Comparison of ENCODE assay signal across 1 cellular context in the genomic region with DNA sequence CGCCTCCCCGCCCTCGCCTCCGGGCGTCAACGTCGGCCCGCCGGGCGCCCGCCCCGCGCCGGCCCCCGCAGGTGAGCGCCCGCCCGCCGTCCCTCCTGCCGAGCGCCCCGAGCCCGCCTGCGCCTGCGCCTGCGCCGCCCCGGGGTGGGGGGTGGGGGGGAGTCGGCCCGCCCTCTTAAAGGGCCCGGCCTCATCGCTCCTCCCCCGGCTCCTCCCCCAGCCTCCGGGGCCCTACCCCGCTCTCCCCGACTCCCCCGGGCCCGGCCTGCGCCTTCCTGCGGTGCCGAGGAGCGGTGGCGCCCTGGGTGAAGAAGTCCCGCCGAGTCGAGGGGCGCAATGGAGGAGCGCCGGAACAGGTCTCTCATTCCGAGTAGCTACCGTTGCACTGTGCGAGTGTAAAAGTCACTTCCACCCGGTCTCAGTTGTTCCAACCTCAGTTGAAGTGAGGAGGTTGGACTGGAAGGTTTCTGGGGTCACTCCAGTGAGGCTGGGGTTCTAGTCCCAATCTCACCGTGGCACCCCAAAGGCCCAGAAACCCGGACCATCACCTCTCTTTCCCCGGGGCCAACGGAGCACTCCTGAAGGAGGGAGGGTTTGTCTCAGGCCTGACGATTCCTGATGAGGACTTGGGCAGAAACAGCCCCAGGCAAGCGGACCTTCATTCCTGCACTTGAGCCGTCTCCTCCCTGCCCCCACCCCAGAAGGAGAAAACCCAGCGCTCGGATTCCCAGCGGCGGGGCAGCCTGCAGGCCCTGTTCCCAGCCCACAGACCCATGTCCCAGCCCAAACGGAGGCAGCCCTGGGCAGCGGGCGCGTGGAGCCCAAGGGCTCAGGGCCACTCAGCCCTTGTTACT.
TF ChIP-seq lines count a peak whose summit lies in the region.

No MANE protein-coding gene starts in this region.

TF ChIP-seq in HEK293, 187 proteins besides CTCF, POLR2A, EP300 and RAD21 (continued from another document and continues in another):
- TF ChIP-seq HOXC10 (CRISPR knock-in tag; IDR thresholded peaks at IDR 0.05): no peak
- TF ChIP-seq ZNF146 (tag by site-specific recombination; IDR thresholded peaks at IDR 0.05): no peak
- no peak for TF ChIP-seq KLF1 (tag by site-specific recombination; IDR thresholded peaks at IDR 0.05)
- no peak for TF ChIP-seq ZNF510 (tag by site-specific recombination; IDR thresholded peaks at IDR 0.05; ENCODE audit: insufficient replicate concordance)
- TF ChIP-seq, protein P1, sequence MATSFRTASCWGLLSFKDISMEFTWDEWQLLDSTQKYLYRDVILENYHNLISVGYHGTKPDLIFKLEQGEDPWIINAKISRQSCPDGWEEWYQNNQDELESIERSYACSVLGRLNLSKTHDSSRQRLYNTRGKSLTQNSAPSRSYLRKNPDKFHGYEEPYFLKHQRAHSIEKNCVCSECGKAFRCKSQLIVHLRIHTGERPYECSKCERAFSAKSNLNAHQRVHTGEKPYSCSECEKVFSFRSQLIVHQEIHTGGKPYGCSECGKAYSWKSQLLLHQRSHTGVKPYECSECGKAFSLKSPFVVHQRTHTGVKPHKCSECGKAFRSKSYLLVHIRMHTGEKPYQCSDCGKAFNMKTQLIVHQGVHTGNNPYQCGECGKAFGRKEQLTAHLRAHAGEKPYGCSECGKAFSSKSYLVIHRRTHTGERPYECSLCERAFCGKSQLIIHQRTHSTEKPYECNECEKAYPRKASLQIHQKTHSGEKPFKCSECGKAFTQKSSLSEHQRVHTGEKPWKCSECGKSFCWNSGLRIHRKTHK (tag by site-specific recombination; IDR thresholded peaks at IDR 0.05): no peak
- TF ChIP-seq ZNF184 (tag by site-specific recombination; IDR thresholded peaks at IDR 0.05): no peak
- TF ChIP-seq, protein P2, sequence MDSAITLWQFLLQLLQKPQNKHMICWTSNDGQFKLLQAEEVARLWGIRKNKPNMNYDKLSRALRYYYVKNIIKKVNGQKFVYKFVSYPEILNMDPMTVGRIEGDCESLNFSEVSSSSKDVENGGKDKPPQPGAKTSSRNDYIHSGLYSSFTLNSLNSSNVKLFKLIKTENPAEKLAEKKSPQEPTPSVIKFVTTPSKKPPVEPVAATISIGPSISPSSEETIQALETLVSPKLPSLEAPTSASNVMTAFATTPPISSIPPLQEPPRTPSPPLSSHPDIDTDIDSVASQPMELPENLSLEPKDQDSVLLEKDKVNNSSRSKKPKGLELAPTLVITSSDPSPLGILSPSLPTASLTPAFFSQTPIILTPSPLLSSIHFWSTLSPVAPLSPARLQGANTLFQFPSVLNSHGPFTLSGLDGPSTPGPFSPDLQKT (IDR thresholded peaks at IDR 0.05; ENCODE audit: borderline replicate concordance, low read depth, low read length): no peak
- no peak for TF ChIP-seq ZNF768 (tag by site-specific recombination; IDR thresholded peaks at IDR 0.05)
- 0 out of 2 replicates have a peak, but pooled peaks have one; percentile 16 for TF ChIP-seq WT1 (tag by site-specific recombination; IDR thresholded peaks at IDR 0.05)
- TF ChIP-seq ZNF658 (tag by site-specific recombination; IDR thresholded peaks at IDR 0.05): no peak
- peak; percentile 54; the same call in 1 of the 2 replicates for TF ChIP-seq ZNF501 (tag by site-specific recombination; IDR thresholded peaks at IDR 0.05)
- no peak for TF ChIP-seq ZNF664 (tag by site-specific recombination; IDR thresholded peaks at IDR 0.05)
- TF ChIP-seq ZBTB7A (tag by site-specific recombination; IDR thresholded peaks at IDR 0.05; ENCODE audit: low read depth): no peak
- TF ChIP-seq ZNF292 (tag by site-specific recombination; IDR thresholded peaks at IDR 0.05; ENCODE audit: borderline replicate concordance, low read depth): no peak
- TF ChIP-seq ZBTB20 (tag by site-specific recombination; IDR thresholded peaks at IDR 0.05): peak; percentile 78
- no peak for TF ChIP-seq ZNF114 (tag by site-specific recombination; IDR thresholded peaks at IDR 0.05)
- TF ChIP-seq ZBTB17 (tag by site-specific recombination; IDR thresholded peaks at IDR 0.05): peak; percentile 70
- TF ChIP-seq ZNF645 (tag by site-specific recombination; IDR thresholded peaks at IDR 0.05): no peak
- no peak for TF ChIP-seq ZNF449 (tag by site-specific recombination; IDR thresholded peaks at IDR 0.05)
- no peak for TF ChIP-seq ZNF416 (tag by site-specific recombination; IDR thresholded peaks at IDR 0.05)
- peak; percentile 93 for TF ChIP-seq ZNF423 (tag by site-specific recombination; IDR thresholded peaks at IDR 0.05)
- no peak for TF ChIP-seq SCRT2 (tag by site-specific recombination; IDR thresholded peaks at IDR 0.05)
- no peak for TF ChIP-seq ZNF76 (tag by site-specific recombination; IDR thresholded peaks at IDR 0.05; ENCODE audit: borderline replicate concordance, low read depth)
- TF ChIP-seq ZNF792 (tag by site-specific recombination; IDR thresholded peaks at IDR 0.05): no peak
- no peak for TF ChIP-seq ZBTB10 (tag by site-specific recombination; IDR thresholded peaks at IDR 0.05)
- TF ChIP-seq ZNF473 (tag by site-specific recombination; IDR thresholded peaks at IDR 0.05): no peak
- TF ChIP-seq MZF1 (tag by site-specific recombination; IDR thresholded peaks at IDR 0.05; ENCODE audit: borderline replicate concordance): no peak
- TF ChIP-seq ZNF391 (tag by site-specific recombination; IDR thresholded peaks at IDR 0.05; ENCODE audit: borderline replicate concordance, low read depth): no peak
- TF ChIP-seq ZNF837 (tag by site-specific recombination; IDR thresholded peaks at IDR 0.05): no peak
- no peak for TF ChIP-seq ZNF175 (tag by site-specific recombination; IDR thresholded peaks at IDR 0.05)
- TF ChIP-seq ZFP37 (tag by site-specific recombination; IDR thresholded peaks at IDR 0.05): 0 out of 2 replicates have a peak, but pooled peaks have one; percentile 43
- TF ChIP-seq, protein P3, sequence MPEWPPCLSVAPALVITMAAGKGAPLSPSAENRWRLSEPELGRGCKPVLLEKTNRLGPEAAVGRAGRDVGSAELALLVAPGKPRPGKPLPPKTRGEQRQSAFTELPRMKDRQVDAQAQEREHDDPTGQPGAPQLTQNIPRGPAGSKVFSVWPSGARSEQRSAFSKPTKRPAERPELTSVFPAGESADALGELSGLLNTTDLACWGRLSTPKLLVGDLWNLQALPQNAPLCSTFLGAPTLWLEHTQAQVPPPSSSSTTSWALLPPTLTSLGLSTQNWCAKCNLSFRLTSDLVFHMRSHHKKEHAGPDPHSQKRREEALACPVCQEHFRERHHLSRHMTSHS (tag by site-specific recombination; IDR thresholded peaks at IDR 0.05): no peak
- TF ChIP-seq HOXA7 (CRISPR knock-in tag; IDR thresholded peaks at IDR 0.05; ENCODE audit: borderline replicate concordance): no peak
- TF ChIP-seq ZNF776 (tag by site-specific recombination; IDR thresholded peaks at IDR 0.05; ENCODE audit: borderline replicate concordance): no peak
- no peak for TF ChIP-seq ZNF560 (tag by site-specific recombination; IDR thresholded peaks at IDR 0.05; ENCODE audit: borderline replicate concordance)
- no peak for TF ChIP-seq ZNF747 (tag by site-specific recombination; IDR thresholded peaks at IDR 0.05)
- no peak for TF ChIP-seq ZSCAN4 (tag by site-specific recombination; IDR thresholded peaks at IDR 0.05)
- TF ChIP-seq ZNF555 (tag by site-specific recombination; conservative IDR thresholded peaks at IDR 0.05): no peak
- TF ChIP-seq, protein P4, sequence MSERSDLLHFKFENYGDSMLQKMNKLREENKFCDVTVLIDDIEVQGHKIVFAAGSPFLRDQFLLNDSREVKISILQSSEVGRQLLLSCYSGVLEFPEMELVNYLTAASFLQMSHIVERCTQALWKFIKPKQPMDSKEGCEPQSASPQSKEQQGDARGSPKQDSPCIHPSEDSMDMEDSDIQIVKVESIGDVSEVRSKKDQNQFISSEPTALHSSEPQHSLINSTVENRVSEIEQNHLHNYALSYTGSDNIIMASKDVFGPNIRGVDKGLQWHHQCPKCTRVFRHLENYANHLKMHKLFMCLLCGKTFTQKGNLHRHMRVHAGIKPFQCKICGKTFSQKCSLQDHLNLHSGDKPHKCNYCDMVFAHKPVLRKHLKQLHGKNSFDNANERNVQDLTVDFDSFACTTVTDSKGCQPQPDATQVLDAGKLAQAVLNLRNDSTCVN (tag by site-specific recombination; optimal IDR thresholded peaks at IDR 0.05): peak; percentile 48
- TF ChIP-seq ZNF791 (tag by site-specific recombination; IDR thresholded peaks at IDR 0.05): no peak
- TF ChIP-seq ZIC2 (tag by site-specific recombination; IDR thresholded peaks at IDR 0.05): peak; percentile 86
- TF ChIP-seq, protein P5, sequence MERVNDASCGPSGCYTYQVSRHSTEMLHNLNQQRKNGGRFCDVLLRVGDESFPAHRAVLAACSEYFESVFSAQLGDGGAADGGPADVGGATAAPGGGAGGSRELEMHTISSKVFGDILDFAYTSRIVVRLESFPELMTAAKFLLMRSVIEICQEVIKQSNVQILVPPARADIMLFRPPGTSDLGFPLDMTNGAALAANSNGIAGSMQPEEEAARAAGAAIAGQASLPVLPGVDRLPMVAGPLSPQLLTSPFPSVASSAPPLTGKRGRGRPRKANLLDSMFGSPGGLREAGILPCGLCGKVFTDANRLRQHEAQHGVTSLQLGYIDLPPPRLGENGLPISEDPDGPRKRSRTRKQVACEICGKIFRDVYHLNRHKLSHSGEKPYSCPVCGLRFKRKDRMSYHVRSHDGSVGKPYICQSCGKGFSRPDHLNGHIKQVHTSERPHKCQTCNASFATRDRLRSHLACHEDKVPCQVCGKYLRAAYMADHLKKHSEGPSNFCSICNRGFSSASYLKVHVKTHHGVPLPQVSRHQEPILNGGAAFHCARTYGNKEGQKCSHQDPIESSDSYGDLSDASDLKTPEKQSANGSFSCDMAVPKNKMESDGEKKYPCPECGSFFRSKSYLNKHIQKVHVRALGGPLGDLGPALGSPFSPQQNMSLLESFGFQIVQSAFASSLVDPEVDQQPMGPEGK (tag by site-specific recombination; IDR thresholded peaks at IDR 0.05): peak; percentile 82
- TF ChIP-seq SALL2 (tag by site-specific recombination; IDR thresholded peaks at IDR 0.05; ENCODE audit: borderline replicate concordance): no peak
- TF ChIP-seq IKZF3 (tag by site-specific recombination; IDR thresholded peaks at IDR 0.05): no peak
- TF ChIP-seq, protein P6, sequence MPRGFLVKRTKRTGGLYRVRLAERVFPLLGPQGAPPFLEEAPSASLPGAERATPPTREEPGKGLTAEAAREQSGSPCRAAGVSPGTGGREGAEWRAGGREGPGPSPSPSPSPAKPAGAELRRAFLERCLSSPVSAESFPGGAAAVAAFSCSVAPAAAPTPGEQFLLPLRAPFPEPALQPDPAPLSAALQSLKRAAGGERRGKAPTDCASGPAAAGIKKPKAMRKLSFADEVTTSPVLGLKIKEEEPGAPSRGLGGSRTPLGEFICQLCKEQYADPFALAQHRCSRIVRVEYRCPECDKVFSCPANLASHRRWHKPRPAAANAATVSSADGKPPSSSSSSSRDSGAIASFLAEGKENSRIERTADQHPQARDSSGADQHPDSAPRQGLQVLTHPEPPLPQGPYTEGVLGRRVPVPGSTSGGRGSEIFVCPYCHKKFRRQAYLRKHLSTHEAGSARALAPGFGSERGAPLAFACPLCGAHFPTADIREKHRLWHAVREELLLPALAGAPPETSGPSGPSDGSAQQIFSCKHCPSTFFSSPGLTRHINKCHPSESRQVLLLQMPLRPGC (tag by site-specific recombination; IDR thresholded peaks at IDR 0.05): no peak; the same call in 1 of the 2 replicates
- TF ChIP-seq ZNF404 (tag by site-specific recombination; IDR thresholded peaks at IDR 0.05): no peak
